Comparison of ENCODE assay signal across 16 cellular contexts in genomic region chr11:12922418-12922817, GRCh38.
DNase-seq lines count a peak whose midpoint lies in the region; ATAC-seq, FAIRE-seq and TF ChIP-seq lines count a peak whose summit lies in the region.
"Had no signal": no experiment of that assay in that cellular context is flagged by ENCODE, and none has a peak within 500 bp of the region (broad histone marks: within the 10 kb centered on the region; RNA-seq: fewer than 3 reads in every experiment).

No MANE protein-coding gene starts in this region.

- H3K4me2 ChIP-seq in HepG2 (ENCODE audit: low read depth, low read length) (no peak overlapping the region), fibroblast of lung (ENCODE audit: extremely low read depth, insufficient read depth, low read length) (no peak overlapping the region), Karpas-422 (ENCODE audit: low read depth, low read length, poor library complexity, severe bottlenecking) (no peak overlapping the region)
- H3K4me2 ChIP-seq: BLaER1 had no signal

- no peaks in the 10 kb centered on the region for H3K9me2 ChIP-seq in Karpas-422 (replicated peaks; ENCODE audit: insufficient read depth, low read length)

- H3K27me3 ChIP-seq in HepG2 (ENCODE audit: control insufficient read depth in 1 of 2, insufficient read depth in 2 of 2, low read length in 2 of 2) (no peaks in the 10 kb centered on the region), right lobe of liver (no peaks in the 10 kb centered on the region), fibroblast of lung (ENCODE audit: control insufficient read depth, insufficient read depth, low read length) (no peaks in the 10 kb centered on the region), foreskin keratinocyte (no peaks in the 10 kb centered on the region), esophagus squamous epithelium (no peaks in the 10 kb centered on the region), Karpas-422 (ENCODE audit: low read length) (no peaks in the 10 kb centered on the region)
- H3K27me3 ChIP-seq: BLaER1 had no signal

- no peak for TF ChIP-seq RAD21 in HepG2 (CRISPR knock-in tag; IDR thresholded peaks at IDR 0.05)

- H4K20me1 ChIP-seq in HepG2 (ENCODE audit: insufficient read depth, low read length) (no peaks in the 10 kb centered on the region), fibroblast of lung (ENCODE audit: control insufficient read depth, extremely low read depth, insufficient read depth, low read length) (no peaks in the 10 kb centered on the region), Karpas-422 (ENCODE audit: insufficient read depth, low read depth, low read length) (no peaks in the 10 kb centered on the region)
- H4K20me1 ChIP-seq: BLaER1 had no signal

- no peak overlapping the region for H3K9ac ChIP-seq in HepG2 (ENCODE audit: insufficient read depth, low read depth, low read length)
- no peak overlapping the region for H3K9ac ChIP-seq in fibroblast of lung (ENCODE audit: insufficient read depth, low read length)
- no peak overlapping the region for H3K9ac ChIP-seq in Karpas-422 (ENCODE audit: low read length)
- H3K9ac ChIP-seq: BLaER1 had no signal

- TF ChIP-seq CTCF in HepG2 (CRISPR knock-in tag; IDR thresholded peaks at IDR 0.05) (no peak), right lobe of liver (IDR thresholded peaks at IDR 0.05) (no peak), fibroblast of lung (conservative IDR thresholded peaks at IDR 0.05 in 1 of 2, IDR thresholded peaks at IDR 0.05 in 1 of 2; ENCODE audit: low read depth in 1 of 2, low read length in 2 of 2) (no peak), foreskin keratinocyte (conservative IDR thresholded peaks at IDR 0.05) (no peak), esophagus squamous epithelium (IDR thresholded peaks at IDR 0.05) (no peak)

- H3K4me3 ChIP-seq in HepG2 (replicated peaks in 1 of 3; ENCODE audit: insufficient read depth in 1 of 3, low read depth in 2 of 3, low read length in 3 of 3) (no peak overlapping the region), right lobe of liver (no peak overlapping the region), fibroblast of lung (replicated peaks in 1 of 4; ENCODE audit: control extremely low read depth in 1 of 4, insufficient read depth in 1 of 4, low read depth in 3 of 4, low read length in 4 of 4) (no peak overlapping the region), esophagus squamous epithelium (no peak overlapping the region), Karpas-422 (ENCODE audit: low read length) (no peak overlapping the region)
- H3K4me3 ChIP-seq: BLaER1, HAP-1 had no signal

- TF ChIP-seq EP300 in HepG2 (IDR thresholded peaks at IDR 0.05; ENCODE audit: low read depth in 2 of 2, low read length in 2 of 2) = no peak
- no peak for TF ChIP-seq EP300 in HepG2 (CRISPR knock-in tag; IDR thresholded peaks at IDR 0.05; ENCODE audit: borderline replicate concordance)

- POLR2A ChIA-PET in HepG2 (lab: Yijun Ruan, JAX) = no interaction called here

- no peak overlapping the region for H2AFZ ChIP-seq in HepG2 (ENCODE audit: low read length)
- H2AFZ ChIP-seq in fibroblast of lung (ENCODE audit: low read length) = no peak overlapping the region
- no peak overlapping the region for H2AFZ ChIP-seq in Karpas-422 (ENCODE audit: low read length)

- in situ Hi-C loops in HepG2 (cut with HindIII; ENCODE audit: extremely low pct_ligation_motif_present, low pct_unique_long_range_greater_than_20kb) = no loop called here

- WGBS in HepG2 (ENCODE audit: low lambda C conversion rate) = 98% methylated on average over 7 of the region's 7 CpGs
- 94% methylated on average over 7 of the region's 7 CpGs for WGBS in right lobe of liver (ENCODE audit: insufficient coverage, low coverage, low lambda C conversion rate, missing lambda C conversion rate)
- 44 to 87% methylated on average over 3 to 7 of the region's 7 CpGs for WGBS in esophagus squamous epithelium, 2 donors

- H3K79me2 ChIP-seq in HepG2 (ENCODE audit: insufficient read depth, low read length) = no peaks in the 10 kb centered on the region
- H3K79me2 ChIP-seq in fibroblast of lung (ENCODE audit: control insufficient read depth, insufficient read depth, low read length) = peaks cover 2% of the 10 kb centered on the region
- no peaks in the 10 kb centered on the region for H3K79me2 ChIP-seq in Karpas-422 (ENCODE audit: low read length)

- H3K4me1 ChIP-seq in HepG2 (ENCODE audit: insufficient read depth, low read length) (no peaks in the 10 kb centered on the region), right lobe of liver (no peaks in the 10 kb centered on the region), fibroblast of lung (ENCODE audit: control insufficient read depth, extremely low read depth, insufficient read depth, low read length) (no peaks in the 10 kb centered on the region), foreskin keratinocyte (no peaks in the 10 kb centered on the region), esophagus squamous epithelium (no peaks in the 10 kb centered on the region), Karpas-422 (ENCODE audit: low read length) (no peaks in the 10 kb centered on the region)
- H3K4me1 ChIP-seq: BLaER1, HAP-1 had no signal

- ATAC-seq in HepG2 (no peak), right lobe of liver (no peak), foreskin keratinocyte (peak; percentile 65)

- no peak overlapping the region for H3K27ac ChIP-seq in HepG2 (ENCODE audit: extremely low read length, insufficient read depth, low read length)
- H3K27ac ChIP-seq in right lobe of liver = no peak overlapping the region
- no peak overlapping the region for H3K27ac ChIP-seq in fibroblast of lung (ENCODE audit: insufficient read depth, low read length)
- H3K27ac ChIP-seq in foreskin keratinocyte = no peak overlapping the region
- H3K27ac ChIP-seq in esophagus squamous epithelium = no peak overlapping the region
- H3K27ac ChIP-seq in Karpas-422 (ENCODE audit: low read length) = no peak overlapping the region
- H3K27ac ChIP-seq: BLaER1 had no signal

- no TSS peak for BruUV-seq in HepG2 (replicated peaks; lab: Mats Ljungman, UMichigan)

- no peak for TF ChIP-seq POLR2A in HepG2 (IDR thresholded peaks at IDR 0.05; ENCODE audit: insufficient read depth in 1 of 2, low read depth in 2 of 2, low read length in 2 of 2)
- TF ChIP-seq POLR2A in right lobe of liver (IDR thresholded peaks at IDR 0.05) = no peak
- TF ChIP-seq POLR2A in esophagus squamous epithelium (IDR thresholded peaks at IDR 0.05) = no peak

- intact Hi-C loops in HepG2 (cut with micrococcal nuclease; ENCODE audit: unreplicated experiment) = no loop called here
- intact Hi-C loops in right lobe of liver (cut with DNase I) = no loop called here
- intact Hi-C loops in esophagus squamous epithelium (cut with DNase I) = no loop called here

- CTCF ChIA-PET in HepG2 (lab: Yijun Ruan, JAX; ENCODE audit: low intra/inter-chr PET ratio, low total read pairs) = no interaction called here

- no peaks in the 10 kb centered on the region for H3K9me3 ChIP-seq in HepG2 (ENCODE audit: low read length)
- no peaks in the 10 kb centered on the region for H3K9me3 ChIP-seq in right lobe of liver
- no peaks in the 10 kb centered on the region for H3K9me3 ChIP-seq in fibroblast of lung (ENCODE audit: control insufficient read depth, insufficient read depth, low read depth, low read length)
- H3K9me3 ChIP-seq in esophagus squamous epithelium = no peaks in the 10 kb centered on the region
- H3K9me3 ChIP-seq in Karpas-422 (ENCODE audit: low read length) = no peaks in the 10 kb centered on the region
- H3K9me3 ChIP-seq: BLaER1, HAP-1 had no signal

- no peak for FAIRE-seq in HepG2 (lab: Jason Lieb, UNC)
- FAIRE-seq: H1, HTR-8/SVneo had no signal

- H3K36me3 ChIP-seq in HepG2 (replicated peaks in 1 of 2; ENCODE audit: control insufficient read depth in 1 of 2, insufficient read depth in 2 of 2, low read length in 2 of 2) (peaks cover 5 to 20% of the 10 kb centered on the region in 2 experiments; a peak in 3 of 5 replicates), right lobe of liver (peaks cover 0 to 8% (median 0%) of the 10 kb centered on the region in 4 donors), fibroblast of lung (ENCODE audit: control insufficient read depth, insufficient read depth, low read length) (peaks cover 5% of the 10 kb centered on the region), esophagus squamous epithelium (peaks cover 0 to 31% (median 5%) of the 10 kb centered on the region in 3 donors), Karpas-422 (ENCODE audit: insufficient read depth, low read length) (no peaks in the 10 kb centered on the region)
- H3K36me3 ChIP-seq: BLaER1 had no signal

- no peak for DNase-seq in HepG2 (ENCODE audit: low spot score)
- no peak for DNase-seq in right lobe of liver
- peak; percentile 44 to 69 for DNase-seq in fibroblast of lung (ENCODE audit: low read depth in 2 of 2)
- DNase-seq in foreskin keratinocyte = peak in 1 of 2 donors; percentile 30
- DNase-seq in esophagus squamous epithelium (lab: John Stamatoyannopoulos, UW) = no peak
- no peak for DNase-seq in NCI-H226
- no peak for DNase-seq in Karpas-422
- DNase-seq: 8988T; AML-193; CD8-positive, alpha-beta memory T cell; DMS53; GF-D8 had no signal

TF ChIP-seq in HepG2, 621 proteins besides CTCF, POLR2A, EP300 and RAD21:
- TF ChIP-seq PITX1 (CRISPR knock-in tag; IDR thresholded peaks at IDR 0.05) = no peak
- TF ChIP-seq, protein P1, sequence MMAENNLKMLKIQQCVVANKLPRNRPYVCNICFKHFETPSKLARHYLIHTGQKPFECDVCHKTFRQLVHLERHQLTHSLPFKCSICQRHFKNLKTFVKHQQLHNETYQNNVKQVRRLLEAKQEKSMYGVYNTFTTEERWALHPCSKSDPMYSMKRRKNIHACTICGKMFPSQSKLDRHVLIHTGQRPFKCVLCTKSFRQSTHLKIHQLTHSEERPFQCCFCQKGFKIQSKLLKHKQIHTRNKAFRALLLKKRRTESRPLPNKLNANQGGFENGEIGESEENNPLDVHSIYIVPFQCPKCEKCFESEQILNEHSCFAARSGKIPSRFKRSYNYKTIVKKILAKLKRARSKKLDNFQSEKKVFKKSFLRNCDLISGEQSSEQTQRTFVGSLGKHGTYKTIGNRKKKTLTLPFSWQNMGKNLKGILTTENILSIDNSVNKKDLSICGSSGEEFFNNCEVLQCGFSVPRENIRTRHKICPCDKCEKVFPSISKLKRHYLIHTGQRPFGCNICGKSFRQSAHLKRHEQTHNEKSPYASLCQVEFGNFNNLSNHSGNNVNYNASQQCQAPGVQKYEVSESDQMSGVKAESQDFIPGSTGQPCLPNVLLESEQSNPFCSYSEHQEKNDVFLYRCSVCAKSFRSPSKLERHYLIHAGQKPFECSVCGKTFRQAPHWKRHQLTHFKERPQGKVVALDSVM (CRISPR knock-in tag; IDR thresholded peaks at IDR 0.05) = no peak
- TF ChIP-seq MAFK (conservative IDR thresholded peaks at IDR 0.05 in 1 of 2, IDR thresholded peaks at IDR 0.05 in 1 of 2; ENCODE audit: low read length in 2 of 2) = peak in 1 of 2 experiments; percentile 52; a peak in 2 of 4 replicates
- peak; percentile 35; the same call in 1 of the 2 replicates for TF ChIP-seq MAFF (IDR thresholded peaks at IDR 0.05; ENCODE audit: low read depth, low read length)

Comparison
In these comparisons a context has a peak if more than half of its experiments do, and no peak if none do; other contexts are left out.
1. DNase-seq: peak in fibroblast of lung (2 of 2); none in HepG2 (single experiment), right lobe of liver (0 of 3), esophagus squamous epithelium (single experiment), NCI-H226 (single experiment) and Karpas-422 (single experiment).